ENCODE assay signal across 8 cellular contexts in genomic region chr2:37925063-37925897, GRCh38. TPM values are rescaled to one million over a fixed set of nuclear protein-coding genes. Genes with fewer than 3 reads are reported as not detected.
DNase-seq lines count a peak whose midpoint lies in the region; ATAC-seq and TF ChIP-seq lines count a peak whose summit lies in the region.

A gene with protein sequence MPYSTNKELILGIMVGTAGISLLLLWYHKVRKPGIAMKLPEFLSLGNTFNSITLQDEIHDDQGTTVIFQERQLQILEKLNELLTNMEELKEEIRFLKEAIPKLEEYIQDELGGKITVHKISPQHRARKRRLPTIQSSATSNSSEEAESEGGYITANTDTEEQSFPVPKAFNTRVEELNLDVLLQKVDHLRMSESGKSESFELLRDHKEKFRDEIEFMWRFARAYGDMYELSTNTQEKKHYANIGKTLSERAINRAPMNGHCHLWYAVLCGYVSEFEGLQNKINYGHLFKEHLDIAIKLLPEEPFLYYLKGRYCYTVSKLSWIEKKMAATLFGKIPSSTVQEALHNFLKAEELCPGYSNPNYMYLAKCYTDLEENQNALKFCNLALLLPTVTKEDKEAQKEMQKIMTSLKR (plus strand): TSS chr2:37925287. CDS start chr2:37929278, 3,991 bp downstream.

- H3K4me1 Mint-ChIP-seq in naive thymus-derived CD8-positive, alpha-beta T cell: peaks cover 10 to 44% (median 19%) of the 10 kb centered on the region in 4 donors

- TF ChIP-seq CTCF in fibroblast of mammary gland (conservative IDR thresholded peaks at IDR 0.05; ENCODE audit: control insufficient read depth, insufficient read depth, low read depth, low read length): no peak

- H3K27ac Mint-ChIP-seq in naive thymus-derived CD8-positive, alpha-beta T cell: peak within 1 kb of the TSS; percentile 90 to 99 (median 96)

- H3K9me3 Mint-ChIP-seq in naive thymus-derived CD8-positive, alpha-beta T cell: no peaks in the 10 kb centered on the region

- POLR2A ChIA-PET in naive thymus-derived CD8-positive, alpha-beta T cell (lab: Charles Lee): interaction anchor here (0.6 to 1.7 kb wide), 11 partner anchors 9 to 1513 kb away, joined by 3 to 10 read pairs (median 3); partner anchors contain the start of gene SRSF7

- peaks cover 0 to 3% (median 0%) of the 10 kb centered on the region in 5 donors for H3K27me3 Mint-ChIP-seq in naive thymus-derived CD8-positive, alpha-beta T cell

- peaks cover 0 to 2% (median 1%) of the 10 kb centered on the region in 3 donors for H3K36me3 Mint-ChIP-seq in naive thymus-derived CD8-positive, alpha-beta T cell

- H3K4me3 ChIP-seq in Jurkat, Clone E6-1 (ENCODE audit: low read length): peak within 1 kb of the TSS; percentile 51
- peak within 1 kb of the TSS; percentile 80 for H3K4me3 ChIP-seq in fibroblast of mammary gland (ENCODE audit: control insufficient read depth, low read depth, low read length)

- peak; percentile 85 for ATAC-seq in GM21576 (IDR thresholded peaks at IDR 0.05; ENCODE audit: unreplicated experiment)
- ATAC-seq in naive thymus-derived CD8-positive, alpha-beta T cell: peak; percentile 82 to 84

- peak within 1 kb of the TSS; percentile 89 to 99 (median 94) for H3K4me3 Mint-ChIP-seq in naive thymus-derived CD8-positive, alpha-beta T cell

- DNase-seq in DMS153 treated with DMSO at 0.1 percent for 48 hours (lab: John Stamatoyannopoulos, UW; ENCODE audit: unreplicated experiment) (peak; percentile 79), RKO (ENCODE audit: low spot score) (peak; percentile 94), fibroblast of mammary gland (ENCODE audit: low read depth) (peak; percentile 80)
- DNase-seq in Jurkat, Clone E6-1 (ENCODE audit: low read depth, low spot score): peak; percentile 20
- DNase-seq in activated T-helper 1 cell treated with anti-CD3 and anti-CD28 coated beads, Interleukin-2, amount 50 U/mL, for 16 hours (ENCODE audit: low read depth in 1 of 2, low spot score in 1 of 2): peak; percentile 55 to 63
- peak; percentile 58 to 89 (median 78) for DNase-seq in naive thymus-derived CD8-positive, alpha-beta T cell
- peak; percentile 46 to 75 (median 66) for DNase-seq in stimulated activated naive CD4-positive, alpha-beta T cell (lab: John Stamatoyannopoulos, UW)

RNA-seq across cellular contexts. Expression of the gene that starts here (rescaled TPM):
- 2.7 TPM for polyA plus RNA-seq in Jurkat, Clone E6-1 (2012; ENCODE audit: insufficient read depth, insufficient read length)
- 1 to 10 TPM; 5.6 to 7.1 TPM for total RNA-seq in naive thymus-derived CD8-positive, alpha-beta T cell
- polyA plus RNA-seq in naive thymus-derived CD8-positive, alpha-beta T cell: 1 to 10 TPM; 5.8 to 6.7 (median 6.4) TPM

Comparison
In these comparisons a context has a peak if more than half of its experiments do, and no peak if none do; other contexts are left out.
1. Peak in every context shown above with its lines: DNase-seq, ATAC-seq and H3K4me3 ChIP-seq.
2. DNase-seq: peak in every context shown above with its lines; median percentile 94 in RKO; 80 in fibroblast of mammary gland; 79 in DMS153 treated with DMSO at 0.1 percent for 48 hours; 78 in naive thymus-derived CD8-positive, alpha-beta T cell; 66 in stimulated activated naive CD4-positive, alpha-beta T cell; 59 in activated T-helper 1 cell treated with anti-CD3 and anti-CD28 coated beads, Interleukin-2, amount 50 U/mL, for 16 hours; 20 in Jurkat, Clone E6-1.